ENCODE assay signal across 9 cellular contexts in genomic region chr22:35758394-35758793, GRCh38. TPM values are rescaled to one million over a fixed set of nuclear protein-coding genes. Genes with fewer than 3 reads are reported as not detected.
"Had no signal": no experiment of that assay in that cellular context is flagged by ENCODE, and none has a peak within 500 bp of the region (broad histone marks: within the 10 kb centered on the region; RNA-seq: fewer than 3 reads in every experiment).

No MANE protein-coding gene starts in this region.

- H3K9me3 Mint-ChIP-seq: GM23338, H9 had no signal

- ATAC-seq: GM23338 had no signal

- FAIRE-seq: H1, H54 had no signal

- H3K4me3 Mint-ChIP-seq: GM23338, H9 had no signal

- H2AFZ ChIP-seq: GM23338 had no signal

- DNase-seq: H9, HCEC 1CT, IMR-90, KBM-7 had no signal

- H3K4me3 ChIP-seq: GM23338 had no signal

- H3K27ac Mint-ChIP-seq: GM23338, H9 had no signal

- H3K4me2 ChIP-seq: GM23338 had no signal

- H3K27ac ChIP-seq: HL-60 had no signal

RNA-seq across cellular contexts. Expression of gene APOL5, which starts 40.7 kb away (rescaled TPM):
- total RNA-seq: GM23338, H1, H9, HT1080 had no signal
- polyA plus RNA-seq: GM23338, H1 had no signal
